In genomic region chr15:85718271-85718971, GRCh38 we compare ENCODE assay signal across 1 cellular context.
TF ChIP-seq lines count a peak whose summit lies in the region.

No MANE protein-coding gene starts in this region.

TF ChIP-seq in WTC11, 78 proteins besides CTCF, POLR2A, EP300 and RAD21 (continued from another document):
- TF ChIP-seq, protein P1, sequence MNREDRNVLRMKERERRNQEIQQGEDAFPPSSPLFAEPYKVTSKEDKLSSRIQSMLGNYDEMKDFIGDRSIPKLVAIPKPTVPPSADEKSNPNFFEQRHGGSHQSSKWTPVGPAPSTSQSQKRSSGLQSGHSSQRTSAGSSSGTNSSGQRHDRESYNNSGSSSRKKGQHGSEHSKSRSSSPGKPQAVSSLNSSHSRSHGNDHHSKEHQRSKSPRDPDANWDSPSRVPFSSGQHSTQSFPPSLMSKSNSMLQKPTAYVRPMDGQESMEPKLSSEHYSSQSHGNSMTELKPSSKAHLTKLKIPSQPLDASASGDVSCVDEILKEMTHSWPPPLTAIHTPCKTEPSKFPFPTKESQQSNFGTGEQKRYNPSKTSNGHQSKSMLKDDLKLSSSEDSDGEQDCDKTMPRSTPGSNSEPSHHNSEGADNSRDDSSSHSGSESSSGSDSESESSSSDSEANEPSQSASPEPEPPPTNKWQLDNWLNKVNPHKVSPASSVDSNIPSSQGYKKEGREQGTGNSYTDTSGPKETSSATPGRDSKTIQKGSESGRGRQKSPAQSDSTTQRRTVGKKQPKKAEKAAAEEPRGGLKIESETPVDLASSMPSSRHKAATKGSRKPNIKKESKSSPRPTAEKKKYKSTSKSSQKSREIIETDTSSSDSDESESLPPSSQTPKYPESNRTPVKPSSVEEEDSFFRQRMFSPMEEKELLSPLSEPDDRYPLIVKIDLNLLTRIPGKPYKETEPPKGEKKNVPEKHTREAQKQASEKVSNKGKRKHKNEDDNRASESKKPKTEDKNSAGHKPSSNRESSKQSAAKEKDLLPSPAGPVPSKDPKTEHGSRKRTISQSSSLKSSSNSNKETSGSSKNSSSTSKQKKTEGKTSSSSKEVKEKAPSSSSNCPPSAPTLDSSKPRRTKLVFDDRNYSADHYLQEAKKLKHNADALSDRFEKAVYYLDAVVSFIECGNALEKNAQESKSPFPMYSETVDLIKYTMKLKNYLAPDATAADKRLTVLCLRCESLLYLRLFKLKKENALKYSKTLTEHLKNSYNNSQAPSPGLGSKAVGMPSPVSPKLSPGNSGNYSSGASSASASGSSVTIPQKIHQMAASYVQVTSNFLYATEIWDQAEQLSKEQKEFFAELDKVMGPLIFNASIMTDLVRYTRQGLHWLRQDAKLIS (CRISPR knock-in tag; IDR thresholded peaks at IDR 0.05; ENCODE audit: borderline replicate concordance) = no peak
- TF ChIP-seq CREB1 (CRISPR knock-in tag; IDR thresholded peaks at IDR 0.05) (no peak), ZNF423 (CRISPR knock-in tag; IDR thresholded peaks at IDR 0.05) (no peak), TEAD4 (CRISPR knock-in tag; IDR thresholded peaks at IDR 0.05) (no peak), MYBL2 (CRISPR knock-in tag; IDR thresholded peaks at IDR 0.05) (no peak), STAT6 (CRISPR knock-in tag; conservative IDR thresholded peaks at IDR 0.05; ENCODE audit: low read depth) (no peak), ESRRA (CRISPR knock-in tag; IDR thresholded peaks at IDR 0.05; ENCODE audit: borderline replicate concordance) (no peak), ZNF219 (CRISPR knock-in tag; IDR thresholded peaks at IDR 0.05; ENCODE audit: borderline replicate concordance) (no peak), ZBTB43 (CRISPR knock-in tag; IDR thresholded peaks at IDR 0.05) (no peak)
